10 cellular contexts compared by ENCODE assay signal in the genomic region with DNA sequence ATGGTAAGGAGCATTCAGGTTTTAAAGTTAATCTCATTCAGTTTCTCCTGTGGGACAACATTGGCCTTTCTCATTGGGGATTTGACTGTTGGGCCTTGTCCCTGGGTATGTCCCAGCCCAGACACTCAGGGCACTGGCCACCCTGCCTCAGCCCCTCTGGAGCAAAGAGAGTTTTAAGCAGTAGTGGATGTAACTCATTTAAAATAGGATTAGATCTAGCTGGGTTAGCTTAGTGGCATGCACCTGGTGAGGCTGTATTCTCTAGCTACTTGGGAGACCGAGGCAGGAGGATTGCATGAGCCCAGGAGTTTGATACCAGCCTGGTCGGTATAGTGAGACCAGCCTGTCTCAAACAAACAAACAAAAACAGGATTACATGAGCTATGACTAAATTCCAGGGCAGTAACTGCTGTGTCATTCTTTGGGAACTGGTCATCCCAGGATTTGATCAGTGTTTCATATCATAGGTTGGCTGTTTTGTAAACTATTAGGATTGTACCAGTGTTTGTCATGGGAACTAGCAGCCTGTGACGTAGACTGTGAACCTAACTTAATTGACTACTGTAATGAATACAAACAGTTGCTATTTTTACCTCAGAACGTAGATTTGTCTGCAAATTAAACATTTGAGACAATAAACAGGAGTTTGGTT. TPM values are rescaled to one million over a fixed set of nuclear protein-coding genes. Genes with fewer than 3 reads are reported as not detected.
DNase-seq lines count a peak whose midpoint lies in the region; ATAC-seq and TF ChIP-seq lines count a peak whose summit lies in the region.
"Had no signal": no experiment of that assay in that cellular context is flagged by ENCODE, and none has a peak within 500 bp of the region (broad histone marks: within the 10 kb centered on the region; RNA-seq: fewer than 3 reads in every experiment).

No MANE protein-coding gene starts in this region.

- no peak for TF ChIP-seq RAD21 in HCT116 (IDR thresholded peaks at IDR 0.05; ENCODE audit: low read depth)

- H4K20me1 ChIP-seq in HCT116 (ENCODE audit: insufficient read depth) = no peaks in the 10 kb centered on the region

- H3K9me3 ChIP-seq in HCT116 (ENCODE audit: control insufficient read depth in 1 of 2, insufficient read depth in 1 of 2, low read depth in 1 of 2, low read length in 2 of 2) (no peaks in the 10 kb centered on the region), spleen (no peaks in the 10 kb centered on the region)
- H3K9me3 ChIP-seq: testis had no signal

- H3K27me3 ChIP-seq in HCT116 (ENCODE audit: insufficient read depth, low read length) (no peaks in the 10 kb centered on the region), spleen (replicated peaks in 1 of 7) (no peaks in the 10 kb centered on the region)
- H3K27me3 ChIP-seq: testis had no signal

- H3K4me1 ChIP-seq in HCT116 (ENCODE audit: control insufficient read depth in 1 of 2, insufficient read depth in 2 of 2, low read length in 2 of 2) = peaks cover 3 to 44% of the 10 kb centered on the region in 2 experiments; a peak in 2 of 4 replicates
- peaks cover 50 to 100% (median 97%) of the 10 kb centered on the region in 6 donors for H3K4me1 ChIP-seq in spleen
- H3K4me1 ChIP-seq: testis had no signal

- H3K4me3 ChIP-seq in AG09309 (ENCODE audit: control insufficient read depth, low read depth, low read length) = no peak overlapping the region
- H3K4me3 ChIP-seq in HCT116 (replicated peaks in 1 of 2; ENCODE audit: low read depth in 1 of 2, low read length in 2 of 2) = no peak overlapping the region
- no peak overlapping the region for H3K4me3 ChIP-seq in spleen
- H3K4me3 ChIP-seq: testis had no signal

- CTCF ChIA-PET in HCT116 (lab: Charles Lee) = no interaction called here

- H3K36me3 ChIP-seq in HCT116 (ENCODE audit: control insufficient read depth in 1 of 2, insufficient read depth in 2 of 2, low read length in 2 of 2) (no peaks in the 10 kb centered on the region), spleen (peaks cover 0 to 5% (median 0%) of the 10 kb centered on the region in 6 donors)

- TF ChIP-seq CTCF in AG09309 (IDR thresholded peaks at IDR 0.05; ENCODE audit: control insufficient read depth, insufficient read depth, low read depth, low read length, missing control alignments) (no peak), HCT116 (IDR thresholded peaks at IDR 0.05 in 2 of 3, conservative IDR thresholded peaks at IDR 0.05 in 1 of 3; ENCODE audit: borderline replicate concordance in 1 of 3, insufficient read depth in 1 of 3, low read depth in 2 of 3, low read length in 2 of 3) (no peak), spleen (IDR thresholded peaks at IDR 0.05 in 8 of 11, conservative IDR thresholded peaks at IDR 0.05 in 3 of 11) (no peak)

- TF ChIP-seq POLR2A in HCT116 (IDR thresholded peaks at IDR 0.05; ENCODE audit: borderline replicate concordance, extremely low read depth, insufficient read depth, insufficient read length) (no peak), spleen (IDR thresholded peaks at IDR 0.05) (no peak)

- H3K27ac ChIP-seq in HCT116 (ENCODE audit: low read depth, low read length) = no peak overlapping the region
- H3K27ac ChIP-seq in spleen = peak overlapping the region in 4 of 8 donors; percentile 7 to 89 (median 87)
- H3K27ac ChIP-seq: testis had no signal

- no TSS peak for BruUV-seq in HCT116 (replicated peaks; lab: Mats Ljungman, UMichigan)

- DNase-seq in AG09309 (ENCODE audit: low read depth) (peak; percentile 73), HCT116 (ENCODE audit: low read depth, low spot score) (no peak), amniotic epithelial cell (ENCODE audit: low read depth) (peak; percentile 86), left lobe of liver (ENCODE audit: low spot score) (no peak), spleen (no peak)
- DNase-seq: hippocampal formation, testis had no signal

- H3K79me2 ChIP-seq in HCT116 (ENCODE audit: insufficient read depth, low read length) = peaks cover 17% of the 10 kb centered on the region; the same call in 1 of the 2 replicates

- H3K9ac ChIP-seq in HCT116 (ENCODE audit: low read length) = peak overlapping the region; percentile 3; the same call in 1 of the 2 replicates

- no peak overlapping the region for H2AFZ ChIP-seq in HCT116 (ENCODE audit: low read depth, low read length, poor library complexity, severe bottlenecking)

- H3K9me2 ChIP-seq in HCT116 (ENCODE audit: insufficient read depth) = no peaks in the 10 kb centered on the region

- POLR2A ChIA-PET in HCT116 (lab: Charles Lee) = no interaction called here

- 83 to 92% (median 91%) methylated on average over 4 of the region's 4 CpGs for WGBS in spleen, 5 donors

- RAD21 ChIA-PET in HCT116 (lab: Charles Lee; ENCODE audit: low non-redundant PET in 1 of 2, low total read pairs in 2 of 2, uncharacterized antibody in 2 of 2, unreplicated experiment in 2 of 2) = no interaction called here

- ATAC-seq in HCT116 (peak; percentile 52), left lobe of liver (peak; percentile 15), HG03159 (IDR thresholded peaks at IDR 0.05; ENCODE audit: unreplicated experiment) (no peak), HG03460 (IDR thresholded peaks at IDR 0.05; ENCODE audit: unreplicated experiment) (no peak), GM21367 (IDR thresholded peaks at IDR 0.05; ENCODE audit: unreplicated experiment) (no peak)

- peak overlapping the region; percentile 10 for H3K4me2 ChIP-seq in HCT116 (ENCODE audit: low read length)

- intact Hi-C loops in HCT116 (cut with micrococcal nuclease) = no loop called here
- intact Hi-C loops in spleen (cut with DNase I; ENCODE audit: low total_unique reads) = no loop called here

TF ChIP-seq in HCT116, 20 proteins besides CTCF, POLR2A, EP300 and RAD21:
- TF ChIP-seq SP1 (IDR thresholded peaks at IDR 0.05; ENCODE audit: low read depth) (no peak), ELF1 (IDR thresholded peaks at IDR 0.05; ENCODE audit: borderline replicate concordance, low read depth) (no peak), SIN3A (IDR thresholded peaks at IDR 0.05; ENCODE audit: low read depth) (no peak), FOSL1 (IDR thresholded peaks at IDR 0.05; ENCODE audit: low read depth) (no peak), REST (IDR thresholded peaks at IDR 0.05; ENCODE audit: low read depth) (no peak)
- TF ChIP-seq, protein P1, sequence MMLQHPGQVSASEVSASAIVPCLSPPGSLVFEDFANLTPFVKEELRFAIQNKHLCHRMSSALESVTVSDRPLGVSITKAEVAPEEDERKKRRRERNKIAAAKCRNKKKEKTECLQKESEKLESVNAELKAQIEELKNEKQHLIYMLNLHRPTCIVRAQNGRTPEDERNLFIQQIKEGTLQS (IDR thresholded peaks at IDR 0.05) = no peak
- TF ChIP-seq, protein P2, sequence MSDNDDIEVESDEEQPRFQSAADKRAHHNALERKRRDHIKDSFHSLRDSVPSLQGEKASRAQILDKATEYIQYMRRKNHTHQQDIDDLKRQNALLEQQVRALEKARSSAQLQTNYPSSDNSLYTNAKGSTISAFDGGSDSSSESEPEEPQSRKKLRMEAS (IDR thresholded peaks at IDR 0.05) = no peak
TF ChIP-seq in HCT116: peak in this region for 0.

RNA-seq across cellular contexts. Expression of gene INPP4A, which starts 12.5 kb away (rescaled TPM):
- total RNA-seq in HCT116 (2021; ENCODE audit: unreplicated experiment) (18.5 TPM), left lobe of liver (9.3 TPM), spleen (100 to 1,000 TPM in 1 of 7 donors, 10 to 100 TPM in 6; 55.1 to 102 (median 76.5) TPM)
- 10.7 and 16.0 TPM in 2 replicates for polyA plus RNA-seq in HCT116 (2012)
- 1 to 10 TPM; 6.4 to 9.7 (median 7.1) TPM for polyA plus RNA-seq in spleen

Comparison
In these comparisons a context has a peak if more than half of its experiments do, and no peak if none do; other contexts are left out.
1. DNase-seq: peak in AG09309 (single experiment) and amniotic epithelial cell (single experiment); none in HCT116 (single experiment), left lobe of liver (single experiment) and spleen (single experiment).
2. ATAC-seq: peak in HCT116 (single experiment) and left lobe of liver (single experiment); none in HG03159 (single experiment), HG03460 (single experiment) and GM21367 (single experiment).